Comparison of ENCODE assay signal across 8 cellular contexts in genomic region chr6:139029470-139030210, GRCh38. TPM values are rescaled to one million over a fixed set of nuclear protein-coding genes. Genes with fewer than 3 reads are reported as not detected.
DNase-seq lines count a peak whose midpoint lies in the region; FAIRE-seq and TF ChIP-seq lines count a peak whose summit lies in the region.

No MANE protein-coding gene starts in this region.

- H3K9me2 ChIP-seq in GM23248 (ENCODE audit: insufficient read depth) (no peaks in the 10 kb centered on the region), SU-DHL-6 (replicated peaks; ENCODE audit: insufficient read depth, low read length) (no peaks in the 10 kb centered on the region)

- no peak overlapping the region for H2BK20ac ChIP-seq in H1 (ENCODE audit: low read length)

- POLR2A ChIA-PET in H1 (lab: Charles Lee; ENCODE audit: partially characterized antibody) = interaction anchor here (0.7 to 3.4 kb wide), 21 partner anchors 9 to 345 kb away, joined by 3 to 28 read pairs (median 4); partner anchors contain the start of genes CITED2 and REPS1

- H4K20me1 ChIP-seq in GM23248 (ENCODE audit: insufficient read depth) = no peaks in the 10 kb centered on the region
- H4K20me1 ChIP-seq in SU-DHL-6 (ENCODE audit: low read depth, low read length) = no peaks in the 10 kb centered on the region; the same call in 1 of the 2 replicates
- H4K20me1 ChIP-seq in H1 (replicated peaks in 1 of 2; ENCODE audit: control insufficient read depth in 1 of 2, insufficient read depth in 2 of 2, low read length in 2 of 2) = peaks cover 0 to 3% of the 10 kb centered on the region in 2 experiments

- H3K36me3 ChIP-seq in GM23248 (ENCODE audit: low read depth) (peaks cover 4% of the 10 kb centered on the region; the same call in 1 of the 2 replicates), SU-DHL-6 (ENCODE audit: low read length) (no peaks in the 10 kb centered on the region; the same call in 1 of the 2 replicates), H1 (ENCODE audit: control insufficient read depth in 2 of 4, insufficient read depth in 4 of 4, low read length in 3 of 4) (peaks cover 0 to 16% (median 4%) of the 10 kb centered on the region in 4 experiments; a peak in 4 of 8 replicates), mesenchymal stem cell (ENCODE audit: control insufficient read depth in 1 of 2, insufficient read depth in 2 of 2, low read depth in 1 of 2, low read length in 2 of 2) (peaks cover 0 to 7% of the 10 kb centered on the region in 2 experiments), thyroid gland (no peaks in the 10 kb centered on the region)

- 23 to 33% methylated on average over 28 to 42 of the region's 43 CpGs for WGBS in GM23248 (ENCODE audit: low coverage in 1 of 2, low lambda C conversion rate in 2 of 2, missing lambda C conversion rate in 2 of 2), 2 experiments
- WGBS in H1 (ENCODE audit: extremely low coverage in 1 of 2, insufficient coverage in 1 of 2, insufficient read length in 1 of 2, insufficient replicate concordance in 2 of 2, low coverage in 1 of 2, low lambda C conversion rate in 2 of 2, missing lambda C conversion rate in 1 of 2), 2 experiments = 4% methylated on average over 31 of the region's 43 CpGs; no CpG with 5 or more reads in 1 of the 2 experiments
- 2% methylated on average over 31 of the region's 43 CpGs for WGBS in mesenchymal stem cell
- 17 to 27% methylated on average over 12 to 22 of the region's 43 CpGs for WGBS in thyroid gland, 2 donors

- H3K27me3 ChIP-seq in GM23248 (replicated peaks; ENCODE audit: insufficient read depth) = no peaks in the 10 kb centered on the region
- no peaks in the 10 kb centered on the region for H3K27me3 ChIP-seq in SU-DHL-6 (ENCODE audit: low read length)
- H3K27me3 ChIP-seq in H1 (replicated peaks in 1 of 4; ENCODE audit: control insufficient read depth in 3 of 4, extremely low read depth in 1 of 4, insufficient read depth in 3 of 4, low read length in 3 of 4) = no peaks in the 10 kb centered on the region; a peak in 1 of 7 replicates
- no peaks in the 10 kb centered on the region for H3K27me3 ChIP-seq in mesenchymal stem cell (ENCODE audit: control insufficient read depth in 1 of 2, insufficient read depth in 1 of 2, low read length in 2 of 2)
- H3K27me3 ChIP-seq in thyroid gland = no peaks in the 10 kb centered on the region

- 0 out of 2 replicates have a peak overlapping the region, but pooled peaks have one; percentile 10 for H3K18ac ChIP-seq in H1 (ENCODE audit: extremely low read depth, low read length)
- peak overlapping the region; percentile 97 to 99 for H3K18ac ChIP-seq in mesenchymal stem cell (ENCODE audit: low read depth in 1 of 2, low read length in 2 of 2)

- peak overlapping the region; percentile 93 for H3K9ac ChIP-seq in GM23248
- peak overlapping the region; percentile 71 for H3K9ac ChIP-seq in SU-DHL-6 (ENCODE audit: low read length)
- H3K9ac ChIP-seq in H1 (replicated peaks in 1 of 4; ENCODE audit: extremely low read depth in 1 of 4, low read depth in 3 of 4, low read length in 3 of 4) = peak overlapping the region; percentile 90 to 96 (median 92)
- peak overlapping the region; percentile 94 for H3K9ac ChIP-seq in mesenchymal stem cell (ENCODE audit: low read length)

- H3K23ac ChIP-seq in H1 (ENCODE audit: insufficient read length) = no peak overlapping the region
- H3K23ac ChIP-seq in mesenchymal stem cell (ENCODE audit: low read length in 2 of 2) = no peak overlapping the region

- peak overlapping the region; percentile 36 for H4K91ac ChIP-seq in H1 (replicated peaks; ENCODE audit: insufficient read length, low read length)
- H4K91ac ChIP-seq in mesenchymal stem cell (ENCODE audit: low read length) = peak overlapping the region; percentile 71

- no peak for TF ChIP-seq RAD21 in H1 (IDR thresholded peaks at IDR 0.05 in 1 of 2, conservative IDR thresholded peaks at IDR 0.05 in 1 of 2; ENCODE audit: low read depth in 2 of 2, low read length in 2 of 2)

- H3K23me2 ChIP-seq in H1 (ENCODE audit: low read depth, low read length) = peaks cover 11% of the 10 kb centered on the region

- in situ Hi-C loops in GM23248 (cut with MboI) = no loop called here
- in situ Hi-C loops in KBM-7 (cut with MboI; ENCODE audit: low pct_unique_long_range_greater_than_20kb, low sequenced_read_pairs) = no loop called here

- H2BK120ac ChIP-seq in H1 (replicated peaks; ENCODE audit: low read depth, low read length) (no peak overlapping the region), mesenchymal stem cell (ENCODE audit: low read depth, low read length) (peak overlapping the region; percentile 98)

- peaks cover 8% of the 10 kb centered on the region; the same call in 1 of the 2 replicates for H3K4me1 ChIP-seq in GM23248 (ENCODE audit: insufficient read depth)
- H3K4me1 ChIP-seq in H1 (replicated peaks in 1 of 4; ENCODE audit: control insufficient read depth in 3 of 4, insufficient read depth in 4 of 4, low read length in 3 of 4) = peaks cover 9 to 20% (median 14%) of the 10 kb centered on the region in 4 experiments
- peaks cover 6% of the 10 kb centered on the region for H3K4me1 ChIP-seq in mesenchymal stem cell (ENCODE audit: control insufficient read depth, insufficient read depth, low read depth, low read length)
- peaks cover 15 to 24% of the 10 kb centered on the region in 2 donors for H3K4me1 ChIP-seq in thyroid gland

- H3K4me3 ChIP-seq in GM23248 (peak overlapping the region; percentile 88), SU-DHL-6 (ENCODE audit: insufficient read depth, low read length, poor library complexity, severe bottlenecking) (peak overlapping the region; percentile 82), H1 (ENCODE audit: extremely low read depth in 1 of 4, insufficient read depth in 2 of 4, low read depth in 3 of 4, low read length in 4 of 4) (peak overlapping the region; percentile 91 to 99 (median 96)), mesenchymal stem cell (ENCODE audit: insufficient read depth in 1 of 2, low read depth in 1 of 2, low read length in 2 of 2) (peak overlapping the region; percentile 94 to 96), thyroid gland (replicated peaks in 1 of 3) (peak overlapping the region; percentile 54 to 97 (median 97))

- H2AK5ac ChIP-seq in H1 (ENCODE audit: low read depth, low read length) (no peak overlapping the region), mesenchymal stem cell (ENCODE audit: low read length, severe bottlenecking) (no peak overlapping the region)

- CTCF ChIA-PET in H1 (lab: Charles Lee; ENCODE audit: partially characterized antibody) = interaction anchor here (0.6 to 1.5 kb wide), 4 partner anchors 36 to 130 kb away, joined by 3 to 4 read pairs (median 3); partner anchors contain the start of gene REPS1

- H3K56ac ChIP-seq in H1 (replicated peaks; ENCODE audit: insufficient read length, low read depth, low read length) = no peak overlapping the region

- H4K8ac ChIP-seq in H1 (ENCODE audit: extremely low read depth, insufficient read depth, low read length) (peak overlapping the region; percentile 95), mesenchymal stem cell (ENCODE audit: low read length) (peak overlapping the region; percentile 96)

- intact Hi-C loops in thyroid gland (cut with DNase I) = no loop called here

- TF ChIP-seq POLR2A in H1 (IDR thresholded peaks at IDR 0.05; ENCODE audit: control extremely low read depth in 1 of 2, low read depth in 2 of 2, low read length in 2 of 2) = peak in 1 of 2 experiments; percentile 80; a peak in 2 of 3 replicates
- TF ChIP-seq POLR2A in thyroid gland (IDR thresholded peaks at IDR 0.05) = no peak

- DNase-seq in NCI-H2081 (lab: John Stamatoyannopoulos, UW) (peak; percentile 5 to 30), NCI-H2081 treated with DMSO at 0.1 percent for 48 hours (lab: John Stamatoyannopoulos, UW) (no peak), GM23248 (peak; percentile 71), KBM-7 (peak; percentile 42), H1 (ENCODE audit: low read depth in 1 of 2, low spot score in 2 of 2) (peak in 1 of 2 experiments; percentile 70), mesenchymal stem cell (peak; percentile 74), thyroid gland (peak; percentile 61 to 63)

- TF ChIP-seq CTCF in SU-DHL-6 (IDR thresholded peaks at IDR 0.05; ENCODE audit: insufficient read depth, low read length, poor library complexity, severe bottlenecking) (no peak), H1 (IDR thresholded peaks at IDR 0.05; ENCODE audit: control extremely low read depth in 1 of 3, insufficient read depth in 1 of 3, low read depth in 1 of 3, low read length in 3 of 3) (no peak), thyroid gland (IDR thresholded peaks at IDR 0.05) (no peak)

- FAIRE-seq in H1 (lab: Jason Lieb, UNC) = no peak

- H3K9me3 ChIP-seq in GM23248 (ENCODE audit: low read depth) = no peaks in the 10 kb centered on the region
- H3K9me3 ChIP-seq in SU-DHL-6 (ENCODE audit: insufficient read depth, low read length) = no peaks in the 10 kb centered on the region
- no peaks in the 10 kb centered on the region for H3K9me3 ChIP-seq in H1 (ENCODE audit: insufficient read depth in 2 of 2, low read depth in 1 of 2, low read length in 1 of 2)
- H3K9me3 ChIP-seq in mesenchymal stem cell (ENCODE audit: control insufficient read depth, low read length) = no peaks in the 10 kb centered on the region
- H3K9me3 ChIP-seq in thyroid gland = no peaks in the 10 kb centered on the region

- peaks cover 7% of the 10 kb centered on the region; the same call in 1 of the 2 replicates for H3F3A ChIP-seq in GM23248 (ENCODE audit: insufficient read depth)
- H3F3A ChIP-seq in SU-DHL-6 (ENCODE audit: insufficient read depth) = peaks cover 34% of the 10 kb centered on the region

- H2BK5ac ChIP-seq in H1 (ENCODE audit: low read depth, low read length) (peak overlapping the region; percentile 95), mesenchymal stem cell (ENCODE audit: low read depth, low read length, poor library complexity, severe bottlenecking) (no peak overlapping the region)

- H3K79me1 ChIP-seq in H1 (ENCODE audit: low read depth, low read length) (peaks cover 13% of the 10 kb centered on the region), mesenchymal stem cell (replicated peaks; ENCODE audit: low read length, poor library complexity, severe bottlenecking) (peaks cover 24% of the 10 kb centered on the region)

- no peak for TF ChIP-seq EP300 in H1 (IDR thresholded peaks at IDR 0.05; ENCODE audit: borderline replicate concordance in 1 of 2, low read depth in 2 of 2, low read length in 2 of 2)

- H4K5ac ChIP-seq in H1 (ENCODE audit: insufficient read length, low read depth, low read length) = no peak overlapping the region

- H2BK12ac ChIP-seq in H1 (ENCODE audit: low read depth, low read length) = no peak overlapping the region
- no peak overlapping the region for H2BK12ac ChIP-seq in mesenchymal stem cell (ENCODE audit: low read length in 2 of 2)

- H3K14ac ChIP-seq in H1 (ENCODE audit: insufficient read length) (no peak overlapping the region), mesenchymal stem cell (ENCODE audit: low read length in 2 of 2) (no peak overlapping the region)

- H3K4ac ChIP-seq in H1 (replicated peaks; ENCODE audit: insufficient read length, low read depth, low read length) (peak overlapping the region; percentile 2), mesenchymal stem cell (ENCODE audit: low read depth in 1 of 2, low read length in 2 of 2) (peak overlapping the region; percentile 54 to 95)

- H2BK15ac ChIP-seq in H1 (ENCODE audit: low read length) (no peak overlapping the region), mesenchymal stem cell (ENCODE audit: low read depth, poor library complexity, severe bottlenecking) (peak overlapping the region; percentile 96)

- H3K79me2 ChIP-seq in GM23248 (ENCODE audit: insufficient read depth) (peaks cover 24% of the 10 kb centered on the region), SU-DHL-6 (ENCODE audit: insufficient read depth, low read length) (no peaks in the 10 kb centered on the region), H1 (ENCODE audit: control insufficient read depth in 1 of 2, insufficient read depth in 2 of 2, low read length in 2 of 2) (peaks cover 5 to 59% of the 10 kb centered on the region in 2 experiments)

- H3K27ac ChIP-seq in GM23248 (peak overlapping the region; percentile 64), SU-DHL-6 (ENCODE audit: low read depth, low read length) (peak overlapping the region; percentile 37; the same call in 1 of the 2 replicates), H1 (ENCODE audit: low read depth, low read length) (peak overlapping the region; percentile 91; the same call in 1 of the 2 replicates), mesenchymal stem cell (ENCODE audit: low read length, poor library complexity, severe bottlenecking) (peak overlapping the region; percentile 17), thyroid gland (peak overlapping the region; percentile 54 to 92 (median 89))

- H2AFZ ChIP-seq in GM23248 (peak overlapping the region; percentile 89), SU-DHL-6 (ENCODE audit: low read depth, low read length, severe bottlenecking) (peak overlapping the region; percentile 99), H1 (ENCODE audit: low read length) (no peak overlapping the region), mesenchymal stem cell (ENCODE audit: low read depth, low read length) (peak overlapping the region; percentile 66)

- H3K4me2 ChIP-seq in GM23248 (ENCODE audit: unreplicated experiment) = peak overlapping the region; percentile 77
- H3K4me2 ChIP-seq in SU-DHL-6 (ENCODE audit: low read depth, low read length, poor library complexity, severe bottlenecking) = peak overlapping the region; percentile 90
- H3K4me2 ChIP-seq in H1 (ENCODE audit: insufficient read depth in 1 of 2, low read depth in 2 of 2, low read length in 2 of 2) = peak overlapping the region; percentile 68 to 100
- peak overlapping the region; percentile 98 for H3K4me2 ChIP-seq in mesenchymal stem cell (ENCODE audit: low read length, poor library complexity, severe bottlenecking)

RNA-seq across cellular contexts. Expression of gene ABRACL, which starts 1.1 kb away (rescaled TPM):
- 12.9 and 17.1 TPM in 2 replicates for total RNA-seq in GM23248 (2014; rRNA removed; shearing (Covaris generic))
- polyA plus RNA-seq in GM23248 (2016; fragmentation: Nextera tagmentation; extraction: Ambion mirVana) (37.1 and 38.7 TPM in 2 replicates), H1 (2011; rRNA removed) (66.9 and 103 TPM in 2 replicates)
- 167 and 172 TPM in 2 replicates for total RNA-seq in H1 (2021; fragmentation: NEBNext Ultra II Directional; extraction: Animal tissue kit (Norgen Biotek cat#: 25700))
- 134 TPM for polyA plus RNA-seq in H1 (2011; cell fraction: cytosol; rRNA removed)
- polyA plus RNA-seq in H1 (2011; cell fraction: nucleus; rRNA removed) = 24.8 TPM
- 121 to 224 TPM (median 145 TPM) in 4 replicates for polyA plus RNA-seq in H1 (2012, experiment 1 of 2)
- polyA plus RNA-seq in H1 (2012, experiment 2 of 2) = 141 TPM
- polyA plus RNA-seq in H1 (2013, experiment 1 of 2) = 216 TPM
- 233 TPM for polyA plus RNA-seq in H1 (2013, experiment 2 of 2)
- polyA minus RNA-seq in H1 (2011; rRNA and poly(A)+ RNA removed) = 19.2 and 25.2 TPM in 2 replicates
- 26.9 TPM for polyA minus RNA-seq in H1 (2011; cell fraction: cytosol; rRNA and poly(A)+ RNA removed)
- 17.6 TPM for polyA minus RNA-seq in H1 (2011; cell fraction: nucleus; rRNA and poly(A)+ RNA removed)
- 102 TPM for polyA plus RNA-seq in mesenchymal stem cell (2013, experiment 1 of 2)
- polyA plus RNA-seq in mesenchymal stem cell (2013, experiment 2 of 2) = 105 TPM
- 10 to 100 TPM; 15.9 to 37.2 (median 27.5) TPM for total RNA-seq in thyroid gland

RNA-seq across cellular contexts. Expression of gene REPS1, which starts 41.6 kb away (rescaled TPM):
- total RNA-seq in GM23248 (2014; rRNA removed; shearing (Covaris generic)) = 21.1 and 24.4 TPM in 2 replicates
- 12.4 and 13.1 TPM in 2 replicates for polyA plus RNA-seq in GM23248 (2016; fragmentation: Nextera tagmentation; extraction: Ambion mirVana)
- total RNA-seq in H1 (2021; fragmentation: NEBNext Ultra II Directional; extraction: Animal tissue kit (Norgen Biotek cat#: 25700)) = 65.7 and 68.9 TPM in 2 replicates
- 39.3 and 52.1 TPM in 2 replicates for polyA plus RNA-seq in H1 (2011; rRNA removed)
- polyA plus RNA-seq in H1 (2011; cell fraction: cytosol; rRNA removed) = 56.2 TPM
- 61.6 TPM for polyA plus RNA-seq in H1 (2011; cell fraction: nucleus; rRNA removed)
- polyA plus RNA-seq in H1 (2012, experiment 1 of 2) = 50.3 to 72.8 TPM (median 59.0 TPM) in 4 replicates
- 14.5 TPM for polyA plus RNA-seq in H1 (2012, experiment 2 of 2)
- 48.5 TPM for polyA plus RNA-seq in H1 (2013, experiment 1 of 2)
- polyA plus RNA-seq in H1 (2013, experiment 2 of 2) = 48.8 TPM
- polyA minus RNA-seq in H1 (2011; rRNA and poly(A)+ RNA removed) = 117 and 119 TPM in 2 replicates
- 59.6 TPM for polyA minus RNA-seq in H1 (2011; cell fraction: cytosol; rRNA and poly(A)+ RNA removed)
- 79.9 TPM for polyA minus RNA-seq in H1 (2011; cell fraction: nucleus; rRNA and poly(A)+ RNA removed)
- polyA plus RNA-seq in mesenchymal stem cell (2013, experiment 1 of 2) = 26.9 TPM
- 27.0 TPM for polyA plus RNA-seq in mesenchymal stem cell (2013, experiment 2 of 2)
- 10 to 100 TPM; 51.5 to 93.9 (median 66.1) TPM for total RNA-seq in thyroid gland

Comparison
In these comparisons a context has a peak if more than half of its experiments do, and no peak if none do; other contexts are left out.
1. H3K27ac ChIP-seq: peak in every context shown above with its lines; median percentile 91 in H1; 89 in thyroid gland; 64 in GM23248; 37 in SU-DHL-6; 17 in mesenchymal stem cell.